ENCODE assay signal across 21 cellular contexts in the genomic region with DNA sequence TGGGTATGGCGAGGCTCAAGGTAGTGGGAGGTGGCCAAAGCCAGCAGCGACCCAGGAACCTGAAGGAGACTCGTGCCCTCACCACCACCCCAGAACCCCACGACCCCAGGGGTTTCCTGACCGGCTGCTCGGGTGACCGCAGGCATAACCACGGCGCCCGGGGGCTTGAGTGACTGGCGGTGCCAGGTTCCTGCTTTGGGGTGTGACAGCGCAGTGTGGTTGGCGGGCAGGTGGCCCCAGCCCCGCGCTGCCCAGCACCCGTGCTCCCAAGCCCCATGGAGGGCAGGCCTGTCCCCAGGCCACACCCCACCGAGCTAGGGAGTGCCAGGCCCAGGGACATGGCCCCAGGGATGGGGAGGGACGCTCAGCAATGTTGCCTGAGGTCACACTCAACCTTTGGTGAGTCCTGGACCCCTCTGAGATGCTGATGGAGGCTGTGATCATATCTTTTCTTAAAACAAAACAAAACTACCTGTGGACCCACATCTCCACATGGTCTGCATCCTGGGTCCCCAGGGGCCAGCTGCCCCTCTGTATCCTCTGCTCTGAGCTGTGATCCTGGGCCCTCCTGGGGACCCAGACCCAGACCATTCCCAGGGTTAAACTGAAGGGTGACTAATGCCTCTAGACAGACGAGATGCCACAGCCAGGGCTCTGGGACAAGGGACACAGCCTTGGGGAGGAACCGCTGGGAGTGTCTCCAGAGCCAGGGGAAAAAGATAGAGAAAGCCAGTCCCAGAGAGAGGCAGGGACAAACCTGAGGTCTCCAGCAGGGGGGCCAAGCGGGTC. TPM values are rescaled to one million over a fixed set of nuclear protein-coding genes. Genes with fewer than 3 reads are reported as not detected.
DNase-seq lines count a peak whose midpoint lies in the region; ATAC-seq, FAIRE-seq and TF ChIP-seq lines count a peak whose summit lies in the region.
"Had no signal": no experiment of that assay in that cellular context is flagged by ENCODE, and none has a peak within 500 bp of the region (broad histone marks: within the 10 kb centered on the region; RNA-seq: fewer than 3 reads in every experiment).

No MANE protein-coding gene starts in this region.

- H3K27ac Mint-ChIP-seq in chondrocyte (ENCODE audit: unreplicated experiment) (no peak overlapping the region), neural progenitor cell (peak overlapping the region; percentile 33)
- H3K27ac Mint-ChIP-seq: CD8-positive, alpha-beta T cell had no signal

- TF ChIP-seq CTCF in HCT116 (IDR thresholded peaks at IDR 0.05 in 2 of 3, conservative IDR thresholded peaks at IDR 0.05 in 1 of 3; ENCODE audit: borderline replicate concordance in 1 of 3, insufficient read depth in 1 of 3, low read depth in 2 of 3, low read length in 2 of 3): no peak
- no peak for TF ChIP-seq CTCF in chondrocyte (IDR thresholded peaks at IDR 0.05)
- TF ChIP-seq CTCF in neural progenitor cell (IDR thresholded peaks at IDR 0.05): no peak
- TF ChIP-seq CTCF in D721Med (IDR thresholded peaks at IDR 0.05; ENCODE audit: insufficient read depth, missing control alignments): no peak

- H3K36me3 ChIP-seq in BLaER1 treated with 17β-estradiol and CSF1 and Interleukin-3, amounts not matched to agents 10 nM and 100 nM: no peaks in the 10 kb centered on the region
- no peaks in the 10 kb centered on the region for H3K36me3 ChIP-seq in HCT116 (ENCODE audit: control insufficient read depth in 1 of 2, insufficient read depth in 2 of 2, low read length in 2 of 2)
- H3K36me3 ChIP-seq in neural progenitor cell: no peaks in the 10 kb centered on the region
- H3K36me3 ChIP-seq: SJSA1 had no signal

- FAIRE-seq in D721Med (lab: Jason Lieb, UNC): no peak
- FAIRE-seq: GM19239 had no signal

- no peaks in the 10 kb centered on the region for H3K9me2 ChIP-seq in HCT116 (ENCODE audit: insufficient read depth)

- POLR2A ChIA-PET in HCT116 (lab: Charles Lee): no interaction called here

- no peak overlapping the region for H3K9ac ChIP-seq in BLaER1 treated with 17β-estradiol and CSF1 and Interleukin-3, amounts not matched to agents 10 nM and 100 nM
- no peak overlapping the region for H3K9ac ChIP-seq in HCT116 (ENCODE audit: low read length)
- H3K9ac ChIP-seq in neural progenitor cell: no peak overlapping the region

- no peaks in the 10 kb centered on the region for H3K79me2 ChIP-seq in HCT116 (ENCODE audit: insufficient read depth, low read length)
- H3K79me2 ChIP-seq in neural progenitor cell (ENCODE audit: low read depth): no peaks in the 10 kb centered on the region

- H3K4me3 Mint-ChIP-seq in chondrocyte (ENCODE audit: unreplicated experiment) (no peak overlapping the region), neural progenitor cell (no peak overlapping the region)
- H3K4me3 Mint-ChIP-seq: CD8-positive, alpha-beta T cell had no signal

- H3K4me1 ChIP-seq in BLaER1 treated with 17β-estradiol and CSF1 and Interleukin-3, amounts not matched to agents 10 nM and 100 nM: peaks cover under 1 to 26% (median 20%) of the 10 kb centered on the region in 10 experiments; a peak in 16 of 20 replicates
- H3K4me1 ChIP-seq in HCT116 (ENCODE audit: control insufficient read depth in 1 of 2, insufficient read depth in 2 of 2, low read length in 2 of 2) (no peaks in the 10 kb centered on the region), neural progenitor cell (peaks cover 5% of the 10 kb centered on the region)
- H3K4me1 ChIP-seq: SJSA1 had no signal

- H3K27me3 Mint-ChIP-seq in chondrocyte (ENCODE audit: low read depth): peaks cover 63% of the 10 kb centered on the region
- H3K27me3 Mint-ChIP-seq in neural progenitor cell (ENCODE audit: insufficient read depth, low read depth): peaks cover 28% of the 10 kb centered on the region

- BruUV-seq in HCT116 (replicated peaks; lab: Mats Ljungman, UMichigan): no TSS peak

- no peak overlapping the region for H3K27ac ChIP-seq in BLaER1 treated with 17β-estradiol and CSF1 and Interleukin-3, amounts not matched to agents 10 nM and 100 nM
- no peak overlapping the region for H3K27ac ChIP-seq in HCT116 (ENCODE audit: low read depth, low read length)
- H3K27ac ChIP-seq in neural progenitor cell: no peak overlapping the region
- H3K27ac ChIP-seq: SJSA1 had no signal

- H3K4me1 Mint-ChIP-seq in chondrocyte (ENCODE audit: low read depth) (no peaks in the 10 kb centered on the region), neural progenitor cell (peaks cover 16% of the 10 kb centered on the region)

- intact Hi-C loops in HCT116 (cut with micrococcal nuclease): no loop called here

- H2AFZ ChIP-seq in HCT116 (ENCODE audit: low read depth, low read length, poor library complexity, severe bottlenecking): no peak overlapping the region
- no peak overlapping the region for H2AFZ ChIP-seq in neural progenitor cell (replicated peaks)

- no peak for TF ChIP-seq RAD21 in HCT116 (IDR thresholded peaks at IDR 0.05; ENCODE audit: low read depth)

- H3K4me3 ChIP-seq in BLaER1 treated with 17β-estradiol and CSF1 and Interleukin-3, amounts not matched to agents 10 nM and 100 nM: no peak overlapping the region
- H3K4me3 ChIP-seq in HCT116 (replicated peaks in 1 of 2; ENCODE audit: low read depth in 1 of 2, low read length in 2 of 2) (no peak overlapping the region), neural progenitor cell (no peak overlapping the region)
- H3K4me3 ChIP-seq: SJSA1 had no signal

- ATAC-seq in HCT116: 0 out of 2 replicates have a peak, but pooled peaks have one; percentile 29
- no peak for ATAC-seq in HG03135 (IDR thresholded peaks at IDR 0.05; ENCODE audit: unreplicated experiment)
- ATAC-seq: CD8-positive, alpha-beta T cell had no signal

- peaks cover 0 to 32% (median 0%) of the 10 kb centered on the region in 11 experiments; a peak in 4 of 22 replicates for H4K20me1 ChIP-seq in BLaER1 treated with 17β-estradiol and CSF1 and Interleukin-3, amounts not matched to agents 10 nM and 100 nM
- H4K20me1 ChIP-seq in HCT116 (ENCODE audit: insufficient read depth) (no peaks in the 10 kb centered on the region), neural progenitor cell (ENCODE audit: low read depth) (no peaks in the 10 kb centered on the region)

- peaks cover 0 to 7% (median 0%) of the 10 kb centered on the region in 11 experiments; a peak in 4 of 22 replicates for H3K27me3 ChIP-seq in BLaER1 treated with 17β-estradiol and CSF1 and Interleukin-3, amounts not matched to agents 10 nM and 100 nM
- H3K27me3 ChIP-seq in HCT116 (ENCODE audit: insufficient read depth, low read length): peaks cover 20% of the 10 kb centered on the region; the same call in 1 of the 2 replicates
- peaks cover 25% of the 10 kb centered on the region for H3K27me3 ChIP-seq in neural progenitor cell

- no peak for DNase-seq in HCT116 (ENCODE audit: low read depth, low spot score)
- peak; percentile 52 for DNase-seq in chondrocyte (ENCODE audit: low spot score)
- no peak for DNase-seq in neural progenitor cell (ENCODE audit: low spot score)
- DNase-seq in hippocampal formation (lab: John Stamatoyannopoulos, UW): no peak
- DNase-seq in D721Med (ENCODE audit: insufficient read length, low spot score): no peak
- DNase-seq: C1 segment of cervical spinal cord; CD8-positive, alpha-beta T cell; DMS153; MM.1S; NCI-H1092; NCI-H1436; NCI-H187 treated with DMSO at 0.1 percent for 48 hours; NCI-H2107 had no signal

- RAD21 ChIA-PET in HCT116 (lab: Charles Lee; ENCODE audit: low non-redundant PET in 1 of 2, low total read pairs in 2 of 2, uncharacterized antibody in 2 of 2, unreplicated experiment in 2 of 2): no interaction called here

- no peaks in the 10 kb centered on the region for H3F3A ChIP-seq in neural progenitor cell (ENCODE audit: low read depth)

- no peaks in the 10 kb centered on the region for H3K9me3 ChIP-seq in BLaER1 treated with 17β-estradiol and CSF1 and Interleukin-3, amounts not matched to agents 10 nM and 100 nM (replicated peaks in 1 of 11)
- H3K9me3 ChIP-seq in HCT116 (ENCODE audit: control insufficient read depth in 1 of 2, insufficient read depth in 1 of 2, low read depth in 1 of 2, low read length in 2 of 2) (no peaks in the 10 kb centered on the region), neural progenitor cell (ENCODE audit: low read depth) (no peaks in the 10 kb centered on the region)
- H3K9me3 ChIP-seq: SJSA1 had no signal

- H3K9me3 Mint-ChIP-seq in chondrocyte (ENCODE audit: low read depth) (no peaks in the 10 kb centered on the region), neural progenitor cell (peaks cover 3% of the 10 kb centered on the region)

- CTCF ChIA-PET in HCT116 (lab: Charles Lee): no interaction called here

- H3K36me3 Mint-ChIP-seq in chondrocyte (ENCODE audit: low read depth) (peaks cover 2% of the 10 kb centered on the region), neural progenitor cell (no peaks in the 10 kb centered on the region)
- H3K36me3 Mint-ChIP-seq: CD8-positive, alpha-beta T cell had no signal

- peak overlapping the region in 9 of 11 experiments; percentile 33 to 68 (median 59); a peak in 18 of 22 replicates for H3K4me2 ChIP-seq in BLaER1 treated with 17β-estradiol and CSF1 and Interleukin-3, amounts not matched to agents 10 nM and 100 nM
- H3K4me2 ChIP-seq in HCT116 (ENCODE audit: low read length) (no peak overlapping the region), neural progenitor cell (no peak overlapping the region)

- TF ChIP-seq POLR2A in HCT116 (IDR thresholded peaks at IDR 0.05; ENCODE audit: borderline replicate concordance, extremely low read depth, insufficient read depth, insufficient read length): no peak

TF ChIP-seq in HCT116, 20 proteins besides CTCF, POLR2A, EP300 and RAD21 (continues in another document):
- no peak for TF ChIP-seq POLR2AphosphoS5 (IDR thresholded peaks at IDR 0.05; ENCODE audit: low read depth, low read length)
- no peak for TF ChIP-seq ZNF274 (IDR thresholded peaks at IDR 0.05; ENCODE audit: low read depth, low read length)
- no peak for TF ChIP-seq SIN3A (IDR thresholded peaks at IDR 0.05; ENCODE audit: low read depth)
- no peak for TF ChIP-seq CBX3 (IDR thresholded peaks at IDR 0.05; ENCODE audit: low read depth)
- no peak for TF ChIP-seq EZH2phosphoT487 (IDR thresholded peaks at IDR 0.05; ENCODE audit: borderline replicate concordance)
- no peak for TF ChIP-seq FOSL1 (IDR thresholded peaks at IDR 0.05; ENCODE audit: low read depth)
- no peak for TF ChIP-seq EZH2 (IDR thresholded peaks at IDR 0.05)
- TF ChIP-seq MAX (IDR thresholded peaks at IDR 0.05): no peak

RNA-seq across cellular contexts. Expression of gene DNAJB8, which starts 13.0 kb away (rescaled TPM):
- not detected for total RNA-seq in HCT116 (2021; ENCODE audit: unreplicated experiment)
- polyA plus RNA-seq in HCT116 (2012): not detected in 2 replicates
- not detected in 3 replicates for total RNA-seq in chondrocyte
- total RNA-seq in neural progenitor cell (ENCODE audit: low replicate concordance): not detected in 2 replicates
- total RNA-seq: CD8-positive, alpha-beta T cell; G401; H4; LHCN-M2; NCI-H460; SJSA1 had no signal

RNA-seq across cellular contexts. Expression of gene GATA2, which starts 39.3 kb away (rescaled TPM):
- total RNA-seq in HCT116 (2021; ENCODE audit: unreplicated experiment): 18.6 TPM
- 8.3 and 10.7 TPM in 2 replicates for polyA plus RNA-seq in HCT116 (2012)
- 0.10 to 0.44 TPM in 2 of 3 replicates, not detected in the other for total RNA-seq in chondrocyte
- 0.09 TPM in 1 of 2 replicates, not detected in the other for total RNA-seq in neural progenitor cell (ENCODE audit: low replicate concordance)

Comparison
In these comparisons a context has a peak if more than half of its experiments do, and no peak if none do; other contexts are left out.
1. H3K4me2 ChIP-seq: peak in BLaER1 treated with 17β-estradiol and CSF1 and Interleukin-3, amounts not matched to agents 10 nM and 100 nM (9 of 11); none in HCT116 (single experiment) and neural progenitor cell (single experiment).
2. RNA of gene GATA2, which starts 39.3 kb away (total RNA-seq): 18.6 TPM in HCT116 (single experiment); 0.10 to 0.44 TPM in chondrocyte and 0.09 TPM in neural progenitor cell; every median in the first group is over 10 times any median in the second.